28 cellular contexts compared by ENCODE assay signal in the genomic region with DNA sequence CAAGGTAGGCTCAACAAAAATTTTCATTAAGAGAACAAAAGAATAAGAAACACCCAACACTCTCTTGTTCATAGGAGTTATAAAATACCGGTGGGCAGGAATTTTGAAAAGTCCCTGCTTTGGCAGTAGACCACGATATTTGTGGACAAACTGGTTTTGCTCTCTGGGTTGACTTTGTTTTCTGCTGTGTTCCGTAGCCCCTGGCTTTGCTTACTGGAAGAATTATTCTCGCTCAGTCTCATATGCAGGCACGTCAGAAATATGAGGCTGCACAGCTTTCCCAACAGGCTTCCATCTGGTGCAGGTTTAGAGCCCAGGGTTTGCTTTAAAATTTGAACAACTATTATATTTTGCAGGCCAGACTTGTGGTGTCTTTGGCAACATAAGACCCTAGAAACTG.
"Had no signal": no experiment of that assay in that cellular context is flagged by ENCODE, and none has a peak within 500 bp of the region (broad histone marks: within the 10 kb centered on the region; RNA-seq: fewer than 3 reads in every experiment).

No MANE protein-coding gene starts in this region.

- H3K9me3 ChIP-seq: esophagus muscularis mucosa, neutrophil, upper lobe of left lung, vagina had no signal

- H3K4me3 ChIP-seq: esophagus muscularis mucosa, heart left ventricle, skin epidermis, upper lobe of left lung, vagina had no signal

- H3K27ac Mint-ChIP-seq: activated CD8-positive, alpha-beta T cell treated with anti-CD3 and anti-CD28 coated beads for 36 hours; activated naive CD4-positive, alpha-beta T cell treated with anti-CD3 and anti-CD28 coated beads, Interleukin-2, amount 50 U/mL, for 24 hours; activated naive CD8-positive, alpha-beta T cell treated with anti-CD3 and anti-CD28 coated beads, Interleukin-2, amount 50 U/mL, for 24 hours; activated T-helper 17 cell treated with anti-CD3 and anti-CD28 coated beads, Interleukin-2, amount 50 U/mL, for 72 hours; dendritic cell treated with granulocyte-macrophage colony-stimulating factor and Interleukin-4, amounts not matched to agents 40 ng/mL and 50 ng/mL, for 4 days; endodermal cell; naive thymus-derived CD8-positive, alpha-beta T cell; stimulated activated effector memory CD8-positive, alpha-beta T cell treated with anti-CD3 and anti-CD28 coated beads, Interleukin-12 subunit alpha, Interleukin-12 subunit beta, amount 100 ng/mL, for 72 hours; stimulated activated naive CD8-positive, alpha-beta T cell treated with anti-CD3 and anti-CD28 coated beads, Interleukin-15, Interleukin-2, amounts not matched to agents 100 ng/mL and 50 ng/mL, for 24 hours; T-helper 1 cell treated with Interleukin-12 subunit alpha and Interleukin-12 subunit beta and Interleukin-4 antibody, amounts not matched to agents 30 μg/mL and 1 μg/mL, for 36 hours; WTC11 had no signal

- H3K4me1 Mint-ChIP-seq: activated naive CD4-positive, alpha-beta T cell treated with anti-CD3 and anti-CD28 coated beads, Interleukin-2, amount 50 U/mL, for 24 hours; activated naive CD8-positive, alpha-beta T cell treated with anti-CD3 and anti-CD28 coated beads, Interleukin-2, amount 50 U/mL, for 24 hours; activated T-helper 17 cell treated with anti-CD3 and anti-CD28 coated beads, Interleukin-2, amount 50 U/mL, for 72 hours; endodermal cell; naive thymus-derived CD8-positive, alpha-beta T cell; stimulated activated effector memory CD8-positive, alpha-beta T cell treated with anti-CD3 and anti-CD28 coated beads, Interleukin-12 subunit alpha, Interleukin-12 subunit beta, amount 100 ng/mL, for 72 hours; WTC11 had no signal

- DNase-seq: activated CD4-positive, alpha-beta T cell treated with anti-CD3 and anti-CD28 coated beads for 1 hour; activated CD4-positive, alpha-beta T cell treated with anti-CD3 and anti-CD28 coated beads, Interleukin-2, amount 50 U/mL, for 1 hour; activated CD8-positive, alpha-beta T cell treated with anti-CD3 and anti-CD28 coated beads for 36 hours; activated naive CD8-positive, alpha-beta T cell treated with anti-CD3 and anti-CD28 coated beads, Interleukin-2, amount 50 U/mL, for 24 hours; activated T-cell treated with anti-CD3 and anti-CD28 coated beads, Interleukin-2, amount 50 U/mL, for 4 hours; amygdala; central memory CD4-positive, alpha-beta T cell; endodermal cell; heart left ventricle; naive thymus-derived CD8-positive, alpha-beta T cell; retina; stimulated activated CD4-positive, alpha-beta T cell treated with anti-CD3 and anti-CD28 coated beads, Interleukin-4, amount 100 ng/mL, for 24 hours; SW 1271; T1000; upper lobe of left lung had no signal

- H3K9me3 Mint-ChIP-seq: activated naive CD4-positive, alpha-beta T cell treated with anti-CD3 and anti-CD28 coated beads, Interleukin-2, amount 50 U/mL, for 24 hours; activated naive CD8-positive, alpha-beta T cell treated with anti-CD3 and anti-CD28 coated beads, Interleukin-2, amount 50 U/mL, for 24 hours; stimulated activated naive CD8-positive, alpha-beta T cell treated with anti-CD3 and anti-CD28 coated beads, Interleukin-15, Interleukin-2, amounts not matched to agents 100 ng/mL and 50 ng/mL, for 24 hours had no signal

- ATAC-seq: activated CD8-positive, alpha-beta T cell treated with anti-CD3 and anti-CD28 coated beads for 36 hours; activated naive CD8-positive, alpha-beta T cell treated with anti-CD3 and anti-CD28 coated beads, Interleukin-2, amount 50 U/mL, for 24 hours; activated T-cell treated with anti-CD3 and anti-CD28 coated beads, Interleukin-2, amount 50 U/mL, for 4 hours; activated T-helper 17 cell treated with anti-CD3 and anti-CD28 coated beads, Interleukin-2, amount 50 U/mL, for 72 hours; foreskin keratinocyte; heart left ventricle; naive thymus-derived CD8-positive, alpha-beta T cell; sciatic nerve; stimulated activated effector memory CD8-positive, alpha-beta T cell treated with anti-CD3 and anti-CD28 coated beads, Interleukin-12 subunit alpha, Interleukin-12 subunit beta, amount 100 ng/mL, for 72 hours; WTC11 had no signal

- H3K4me3 Mint-ChIP-seq: activated CD8-positive, alpha-beta T cell treated with anti-CD3 and anti-CD28 coated beads for 36 hours; activated naive CD4-positive, alpha-beta T cell treated with anti-CD3 and anti-CD28 coated beads, Interleukin-2, amount 50 U/mL, for 24 hours; activated naive CD8-positive, alpha-beta T cell treated with anti-CD3 and anti-CD28 coated beads, Interleukin-2, amount 50 U/mL, for 24 hours; activated T-cell treated with anti-CD3 and anti-CD28 coated beads, Interleukin-2, amount 50 U/mL, for 4 hours; activated T-helper 17 cell treated with anti-CD3 and anti-CD28 coated beads, Interleukin-2, amount 50 U/mL, for 72 hours; dendritic cell treated with granulocyte-macrophage colony-stimulating factor and Interleukin-4, amounts not matched to agents 40 ng/mL and 50 ng/mL, for 4 days; endodermal cell; naive thymus-derived CD8-positive, alpha-beta T cell; stimulated activated effector memory CD8-positive, alpha-beta T cell treated with anti-CD3 and anti-CD28 coated beads, Interleukin-12 subunit alpha, Interleukin-12 subunit beta, amount 100 ng/mL, for 72 hours; stimulated activated naive CD8-positive, alpha-beta T cell treated with anti-CD3 and anti-CD28 coated beads, Interleukin-15, Interleukin-2, amounts not matched to agents 100 ng/mL and 50 ng/mL, for 24 hours; T-helper 1 cell treated with Interleukin-12 subunit alpha and Interleukin-12 subunit beta and Interleukin-4 antibody, amounts not matched to agents 30 μg/mL and 1 μg/mL, for 36 hours; WTC11 had no signal

- H3K36me3 Mint-ChIP-seq: activated naive CD4-positive, alpha-beta T cell treated with anti-CD3 and anti-CD28 coated beads, Interleukin-2, amount 50 U/mL, for 24 hours; naive thymus-derived CD8-positive, alpha-beta T cell; stimulated activated effector memory CD8-positive, alpha-beta T cell treated with anti-CD3 and anti-CD28 coated beads, Interleukin-12 subunit alpha, Interleukin-12 subunit beta, amount 100 ng/mL, for 72 hours had no signal

- H3K27ac ChIP-seq: esophagus muscularis mucosa, foreskin keratinocyte, heart left ventricle, neutrophil, upper lobe of left lung, vagina had no signal

- H3K4me1 ChIP-seq: esophagus muscularis mucosa, foreskin keratinocyte, heart left ventricle, upper lobe of left lung, vagina had no signal

- H3K27me3 Mint-ChIP-seq: activated CD8-positive, alpha-beta T cell treated with anti-CD3 and anti-CD28 coated beads for 36 hours; activated naive CD4-positive, alpha-beta T cell treated with anti-CD3 and anti-CD28 coated beads, Interleukin-2, amount 50 U/mL, for 24 hours; activated naive CD8-positive, alpha-beta T cell treated with anti-CD3 and anti-CD28 coated beads, Interleukin-2, amount 50 U/mL, for 24 hours; activated T-helper 17 cell treated with anti-CD3 and anti-CD28 coated beads, Interleukin-2, amount 50 U/mL, for 72 hours; dendritic cell treated with granulocyte-macrophage colony-stimulating factor and Interleukin-4, amounts not matched to agents 40 ng/mL and 50 ng/mL, for 4 days; naive thymus-derived CD8-positive, alpha-beta T cell; stimulated activated naive CD8-positive, alpha-beta T cell treated with anti-CD3 and anti-CD28 coated beads, Interleukin-15, Interleukin-2, amounts not matched to agents 100 ng/mL and 50 ng/mL, for 24 hours had no signal

- H3K36me3 ChIP-seq: esophagus muscularis mucosa, heart left ventricle, neutrophil, upper lobe of left lung, vagina had no signal

- H3K27me3 ChIP-seq: esophagus muscularis mucosa, foreskin keratinocyte, heart left ventricle, neutrophil, upper lobe of left lung, vagina had no signal
